Comparison of ENCODE assay signal across 14 cellular contexts in the genomic region with DNA sequence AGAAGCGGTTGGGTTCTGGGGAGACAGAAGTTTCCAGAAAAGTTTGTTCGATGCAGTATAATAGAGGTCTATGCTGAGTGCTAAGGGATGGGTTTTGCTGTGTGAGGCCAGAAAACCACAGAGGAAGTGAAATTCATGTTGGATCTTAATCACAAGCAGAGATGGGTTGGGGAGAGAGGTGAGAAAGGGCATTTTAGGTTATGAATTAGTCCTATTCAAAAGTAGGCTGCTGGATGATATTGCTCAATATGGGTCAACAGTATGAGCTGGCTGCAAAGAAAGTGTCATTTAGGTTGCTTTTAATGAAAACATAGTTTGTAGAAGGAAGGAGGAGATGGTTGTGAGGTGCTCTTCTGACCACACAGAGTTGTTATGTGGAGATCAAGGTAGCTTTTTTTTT.
A peak's percentile ranks its signal among the peaks of the same experiment; 100 is the strongest.
DNase-seq lines count a peak whose midpoint lies in the region; ATAC-seq lines count a peak whose summit lies in the region.
"Had no signal": no experiment of that assay in that cellular context is flagged by ENCODE, and none has a peak within 500 bp of the region (broad histone marks: within the 10 kb centered on the region; RNA-seq: fewer than 3 reads in every experiment).

No MANE protein-coding gene starts in this region.

- H3K4me1 Mint-ChIP-seq in activated T-cell treated with anti-CD3 and anti-CD28 coated beads, Interleukin-2, amount 50 U/mL, for 72 hours (ENCODE audit: low read depth): no peaks in the 10 kb centered on the region
- H3K4me1 Mint-ChIP-seq: CD8-positive, alpha-beta memory T cell had no signal

- H3K27me3 Mint-ChIP-seq in activated T-cell treated with anti-CD3 and anti-CD28 coated beads, Interleukin-2, amount 50 U/mL, for 72 hours (ENCODE audit: low read depth): no peaks in the 10 kb centered on the region

- ATAC-seq in activated T-cell treated with anti-CD3 and anti-CD28 coated beads, Interleukin-2, amount 50 U/mL, for 72 hours (replicated peaks in 1 of 2): peak; percentile 18 to 36

- H3K36me3 Mint-ChIP-seq in activated T-cell treated with anti-CD3 and anti-CD28 coated beads, Interleukin-2, amount 50 U/mL, for 72 hours (ENCODE audit: insufficient read depth in 2 of 2): no peaks in the 10 kb centered on the region
- H3K36me3 Mint-ChIP-seq: CD8-positive, alpha-beta memory T cell had no signal

- DNase-seq in activated T-cell treated with anti-CD3 and anti-CD28 coated beads, Interleukin-2, amount 50 U/mL, for 72 hours: no peak
- no peak for DNase-seq in activated T-cell treated with anti-CD3 and anti-CD28 coated beads, Interleukin-2, amount 50 U/mL, for 48 hours
- peak; percentile 87 for DNase-seq in MV-4-11 (lab: John Stamatoyannopoulos, UW)
- DNase-seq in NOMO-1 treated with dmso at 0.1 percent for 144 hours (lab: John Stamatoyannopoulos, UW; ENCODE audit: unreplicated experiment): peak; percentile 54
- DNase-seq in NCI-H2227 treated with DMSO at 0.1 percent for 48 hours (lab: John Stamatoyannopoulos, UW): no peak
- DNase-seq in activated naive CD4-positive, alpha-beta T cell (lab: John Stamatoyannopoulos, UW): no peak
- DNase-seq in SW480 (ENCODE audit: low spot score): no peak
- DNase-seq: 8988T; AML-193; CD8-positive, alpha-beta memory T cell; DMS53; GF-D8; GOT3; H9 had no signal

- no peaks in the 10 kb centered on the region for H3K9me3 Mint-ChIP-seq in activated T-cell treated with anti-CD3 and anti-CD28 coated beads, Interleukin-2, amount 50 U/mL, for 72 hours
- H3K9me3 Mint-ChIP-seq: H9 had no signal

- H3K27ac Mint-ChIP-seq in activated T-cell treated with anti-CD3 and anti-CD28 coated beads, Interleukin-2, amount 50 U/mL, for 72 hours: no peak overlapping the region
- H3K27ac Mint-ChIP-seq: CD8-positive, alpha-beta memory T cell; H9 had no signal

- H3K4me3 Mint-ChIP-seq in activated T-cell treated with anti-CD3 and anti-CD28 coated beads, Interleukin-2, amount 50 U/mL, for 72 hours: no peak overlapping the region
- H3K4me3 Mint-ChIP-seq: CD8-positive, alpha-beta memory T cell; H9 had no signal

Comparison
In these comparisons a context has a peak if more than half of its experiments do, and no peak if none do; other contexts are left out.
1. DNase-seq: peak in MV-4-11 (single experiment) and NOMO-1 treated with dmso at 0.1 percent for 144 hours (single experiment); none in activated T-cell treated with anti-CD3 and anti-CD28 coated beads, Interleukin-2, amount 50 U/mL, for 72 hours (0 of 2), activated T-cell treated with anti-CD3 and anti-CD28 coated beads, Interleukin-2, amount 50 U/mL, for 48 hours (0 of 2), NCI-H2227 treated with DMSO at 0.1 percent for 48 hours (single experiment), activated naive CD4-positive, alpha-beta T cell (0 of 4) and SW480 (single experiment).